8 cellular contexts compared by ENCODE assay signal in genomic region chr15:41490355-41490754, GRCh38. TPM values are rescaled to one million over a fixed set of nuclear protein-coding genes. Genes with fewer than 3 reads are reported as not detected.
DNase-seq lines count a peak whose midpoint lies in the region; ATAC-seq, FAIRE-seq and TF ChIP-seq lines count a peak whose summit lies in the region.

No MANE protein-coding gene starts in this region.

- FAIRE-seq in H54 (lab: Jason Lieb, UNC) = peak; percentile 89

- intact Hi-C loops in vagina (cut with DNase I) = no loop called here
- intact Hi-C loops in left ventricle myocardium superior (cut with micrococcal nuclease) = no loop called here

- no peaks in the 10 kb centered on the region; the same call in 1 of the 2 replicates for H3K9me3 ChIP-seq in SJSA1 (replicated peaks)
- no peaks in the 10 kb centered on the region for H3K9me3 ChIP-seq in vagina
- no peaks in the 10 kb centered on the region for H3K9me3 ChIP-seq in Peyer's patch

- DNase-seq in CD1c-positive myeloid dendritic cell (ENCODE audit: extremely low spot score) (peak; percentile 59), H54 (ENCODE audit: insufficient read length, low spot score) (peak; percentile 99), SJSA1 (ENCODE audit: low read depth in 1 of 2, low spot score in 2 of 2) (peak; percentile 80 to 82), foreskin melanocyte (peak; percentile 27), vagina (ENCODE audit: extremely low spot score in 2 of 2) (no peak), left ventricle myocardium superior (no peak), Peyer's patch (no peak), NCI-H128 (lab: John Stamatoyannopoulos, UW; ENCODE audit: unreplicated experiment) (no peak)

- H3K36me3 ChIP-seq in SJSA1 (no peaks in the 10 kb centered on the region), vagina (no peaks in the 10 kb centered on the region), Peyer's patch (no peaks in the 10 kb centered on the region)

- TF ChIP-seq CTCF in vagina (IDR thresholded peaks at IDR 0.05) (no peak), Peyer's patch (IDR thresholded peaks at IDR 0.05) (no peak)

- TF ChIP-seq POLR2A in H54 (IDR thresholded peaks at IDR 0.05; ENCODE audit: low read depth, low read length) (no peak), vagina (IDR thresholded peaks at IDR 0.05) (no peak), Peyer's patch (IDR thresholded peaks at IDR 0.05) (no peak)

- H3K4me3 ChIP-seq in SJSA1 (no peak overlapping the region), vagina (no peak overlapping the region), Peyer's patch (no peak overlapping the region)

- H3K27me3 ChIP-seq in SJSA1 (replicated peaks) (no peaks in the 10 kb centered on the region; the same call in 1 of the 2 replicates), vagina (no peaks in the 10 kb centered on the region), Peyer's patch (no peaks in the 10 kb centered on the region)

- no peak for ATAC-seq in left ventricle myocardium superior

- H3K4me1 ChIP-seq in SJSA1 (replicated peaks) (peaks cover 44% of the 10 kb centered on the region), vagina (peaks cover 29% of the 10 kb centered on the region), Peyer's patch (peaks cover 3 to 26% (median 20%) of the 10 kb centered on the region in 4 donors)

- H3K27ac ChIP-seq in SJSA1 (no peak overlapping the region; the same call in 1 of the 2 replicates), vagina (no peak overlapping the region), Peyer's patch (no peak overlapping the region)

RNA-seq across cellular contexts. Expression of gene ITPKA, which starts 3.3 kb away (rescaled TPM):
- 4.4 and 5.7 TPM in 2 replicates for total RNA-seq in SJSA1 (2014; rRNA removed; shearing (Covaris generic))
- total RNA-seq in vagina = not detected
- total RNA-seq in left ventricle myocardium superior = 6.0 TPM
- total RNA-seq in Peyer's patch = 10 to 100 TPM; 28.9 to 95.6 (median 93.9) TPM

RNA-seq across cellular contexts. Expression of gene LTK, which starts 23.3 kb away (rescaled TPM):
- 0.24 and 0.31 TPM in 2 replicates for total RNA-seq in SJSA1 (2014; rRNA removed; shearing (Covaris generic))
- total RNA-seq in vagina = 1.5 TPM
- total RNA-seq in left ventricle myocardium superior = 1.5 TPM
- total RNA-seq in Peyer's patch = 10 to 100 TPM in 3 of 4 donors, not detected in 1; 13.8 to 39.0 (median 26.3) TPM

RNA-seq across cellular contexts. Expression of gene RPAP1, which starts 53.7 kb away (rescaled TPM):
- total RNA-seq in SJSA1 (2014; rRNA removed; shearing (Covaris generic)) = 17.4 and 22.4 TPM in 2 replicates
- total RNA-seq in vagina = 19.9 TPM
- total RNA-seq in left ventricle myocardium superior = 25.4 TPM
- 10 to 100 TPM; 29.4 to 82.5 (median 48.4) TPM for total RNA-seq in Peyer's patch

Comparison
In these comparisons a context has a peak if more than half of its experiments do, and no peak if none do; other contexts are left out.
1. DNase-seq: peak in CD1c-positive myeloid dendritic cell (single experiment), H54 (single experiment), SJSA1 (2 of 2) and foreskin melanocyte (single experiment); none in vagina (0 of 2), left ventricle myocardium superior (single experiment), Peyer's patch (0 of 3) and NCI-H128 (single experiment).